14 cellular contexts compared by ENCODE assay signal in genomic region chr1:70483342-70483741, GRCh38.
DNase-seq lines count a peak whose midpoint lies in the region; ATAC-seq and TF ChIP-seq lines count a peak whose summit lies in the region.
"Had no signal": no experiment of that assay in that cellular context is flagged by ENCODE, and none has a peak within 500 bp of the region (broad histone marks: within the 10 kb centered on the region; RNA-seq: fewer than 3 reads in every experiment).

No MANE protein-coding gene starts in this region.

- no peaks in the 10 kb centered on the region for H3K27me3 Mint-ChIP-seq in GM23338 (ENCODE audit: insufficient read depth, low read depth, poor library complexity)

- peak overlapping the region; percentile 81 for H2AFZ ChIP-seq in GM23338

- ATAC-seq in GM23338, result no peak
- ATAC-seq in SK-N-SH treated with all-trans-retinoic acid at 6 μM for 48 hours, result no peak
- ATAC-seq in HG02884 (IDR thresholded peaks at IDR 0.05; ENCODE audit: unreplicated experiment), result no peak

- DNase-seq in GM23338 (ENCODE audit: low spot score) (no peak), NCI-H82 (lab: John Stamatoyannopoulos, UW) (peak; percentile 78), NOMO-1 treated with dmso at 0.1 percent for 144 hours (lab: John Stamatoyannopoulos, UW; ENCODE audit: unreplicated experiment) (no peak)
- no peak for DNase-seq in activated T-cell treated with anti-CD3 and anti-CD28 coated beads, Interleukin-2, amount 50 U/mL, for 48 hours
- DNase-seq: ACHN; BE2C; C1 segment of cervical spinal cord; Caco-2; CD4-positive, CD25-positive, alpha-beta regulatory T cell; CD8-positive, alpha-beta memory T cell; IMR-90 had no signal

- H4K20me1 ChIP-seq in GM23338 (replicated peaks; ENCODE audit: insufficient read depth), result no peaks in the 10 kb centered on the region

- no peak overlapping the region for H3K4me3 Mint-ChIP-seq in GM23338
- H3K4me3 Mint-ChIP-seq: CD4-positive, CD25-positive, alpha-beta regulatory T cell; CD8-positive, alpha-beta memory T cell had no signal

- H3K4me2 ChIP-seq in GM23338, result no peak overlapping the region

- no peaks in the 10 kb centered on the region for H3K9me3 Mint-ChIP-seq in GM23338
- H3K9me3 Mint-ChIP-seq: CD8-positive, alpha-beta memory T cell had no signal

- H3K27ac Mint-ChIP-seq in GM23338, result no peak overlapping the region
- H3K27ac Mint-ChIP-seq: CD4-positive, CD25-positive, alpha-beta regulatory T cell; CD8-positive, alpha-beta memory T cell had no signal

- no peaks in the 10 kb centered on the region for H3F3A ChIP-seq in GM23338 (replicated peaks; ENCODE audit: low read depth)

- TF ChIP-seq CTCF in GM23338 (conservative IDR thresholded peaks at IDR 0.05; ENCODE audit: low read depth in 2 of 2), result no peak

- no peaks in the 10 kb centered on the region; the same call in 2 of the 3 replicates for H3K4me1 Mint-ChIP-seq in GM23338
- H3K4me1 Mint-ChIP-seq: CD4-positive, CD25-positive, alpha-beta regulatory T cell; CD8-positive, alpha-beta memory T cell had no signal

- no peaks in the 10 kb centered on the region for H3K36me3 ChIP-seq in GM23338 (ENCODE audit: insufficient read depth)
- H3K36me3 ChIP-seq: BE2C, HAP-1 had no signal

- no peaks in the 10 kb centered on the region for H3K9me2 ChIP-seq in GM23338 (ENCODE audit: insufficient read depth)

- H3K4me3 ChIP-seq in GM23338, result no peak overlapping the region
- H3K4me3 ChIP-seq: HAP-1 had no signal

- no peaks in the 10 kb centered on the region for H3K36me3 Mint-ChIP-seq in GM23338 (ENCODE audit: low read depth)
- H3K36me3 Mint-ChIP-seq: CD4-positive, CD25-positive, alpha-beta regulatory T cell; CD8-positive, alpha-beta memory T cell had no signal

- no peaks in the 10 kb centered on the region for H3K79me2 ChIP-seq in GM23338 (replicated peaks; ENCODE audit: insufficient read depth)

- no peaks in the 10 kb centered on the region for H3K4me1 ChIP-seq in GM23338 (ENCODE audit: insufficient read depth)
- H3K4me1 ChIP-seq: BE2C, Caco-2 had no signal

- no peak overlapping the region for H3K27ac ChIP-seq in GM23338 (ENCODE audit: low read depth)

- H3K27me3 ChIP-seq in GM23338 (ENCODE audit: insufficient read depth), result no peaks in the 10 kb centered on the region
- H3K27me3 ChIP-seq: BE2C had no signal

TF ChIP-seq in GM23338, 12 proteins besides CTCF, POLR2A, EP300 and RAD21:
- TF ChIP-seq REST (IDR thresholded peaks at IDR 0.05; ENCODE audit: unreplicated experiment), result no peak

TF ChIP-seq in SK-N-SH treated with all-trans-retinoic acid at 6 μM for 48 hours, 23 proteins besides CTCF, POLR2A, EP300 and RAD21:
- TF ChIP-seq ARNTL (CRISPR knock-in tag; IDR thresholded peaks at IDR 0.05; ENCODE audit: borderline replicate concordance, low read depth) (no peak), TCF4 (CRISPR knock-in tag; IDR thresholded peaks at IDR 0.05; ENCODE audit: borderline replicate concordance) (peak; percentile 76), SNAI2 (CRISPR knock-in tag; IDR thresholded peaks at IDR 0.05) (no peak), ZFP30 (CRISPR knock-in tag; IDR thresholded peaks at IDR 0.05) (no peak)
- TF ChIP-seq, protein P1, sequence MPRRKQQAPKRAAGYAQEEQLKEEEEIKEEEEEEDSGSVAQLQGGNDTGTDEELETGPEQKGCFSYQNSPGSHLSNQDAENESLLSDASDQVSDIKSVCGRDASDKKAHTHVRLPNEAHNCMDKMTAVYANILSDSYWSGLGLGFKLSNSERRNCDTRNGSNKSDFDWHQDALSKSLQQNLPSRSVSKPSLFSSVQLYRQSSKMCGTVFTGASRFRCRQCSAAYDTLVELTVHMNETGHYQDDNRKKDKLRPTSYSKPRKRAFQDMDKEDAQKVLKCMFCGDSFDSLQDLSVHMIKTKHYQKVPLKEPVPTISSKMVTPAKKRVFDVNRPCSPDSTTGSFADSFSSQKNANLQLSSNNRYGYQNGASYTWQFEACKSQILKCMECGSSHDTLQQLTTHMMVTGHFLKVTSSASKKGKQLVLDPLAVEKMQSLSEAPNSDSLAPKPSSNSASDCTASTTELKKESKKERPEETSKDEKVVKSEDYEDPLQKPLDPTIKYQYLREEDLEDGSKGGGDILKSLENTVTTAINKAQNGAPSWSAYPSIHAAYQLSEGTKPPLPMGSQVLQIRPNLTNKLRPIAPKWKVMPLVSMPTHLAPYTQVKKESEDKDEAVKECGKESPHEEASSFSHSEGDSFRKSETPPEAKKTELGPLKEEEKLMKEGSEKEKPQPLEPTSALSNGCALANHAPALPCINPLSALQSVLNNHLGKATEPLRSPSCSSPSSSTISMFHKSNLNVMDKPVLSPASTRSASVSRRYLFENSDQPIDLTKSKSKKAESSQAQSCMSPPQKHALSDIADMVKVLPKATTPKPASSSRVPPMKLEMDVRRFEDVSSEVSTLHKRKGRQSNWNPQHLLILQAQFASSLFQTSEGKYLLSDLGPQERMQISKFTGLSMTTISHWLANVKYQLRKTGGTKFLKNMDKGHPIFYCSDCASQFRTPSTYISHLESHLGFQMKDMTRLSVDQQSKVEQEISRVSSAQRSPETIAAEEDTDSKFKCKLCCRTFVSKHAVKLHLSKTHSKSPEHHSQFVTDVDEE (CRISPR knock-in tag; IDR thresholded peaks at IDR 0.05), result 0 out of 2 replicates have a peak, but pooled peaks have one; percentile 35
- TF ChIP-seq, protein P2, sequence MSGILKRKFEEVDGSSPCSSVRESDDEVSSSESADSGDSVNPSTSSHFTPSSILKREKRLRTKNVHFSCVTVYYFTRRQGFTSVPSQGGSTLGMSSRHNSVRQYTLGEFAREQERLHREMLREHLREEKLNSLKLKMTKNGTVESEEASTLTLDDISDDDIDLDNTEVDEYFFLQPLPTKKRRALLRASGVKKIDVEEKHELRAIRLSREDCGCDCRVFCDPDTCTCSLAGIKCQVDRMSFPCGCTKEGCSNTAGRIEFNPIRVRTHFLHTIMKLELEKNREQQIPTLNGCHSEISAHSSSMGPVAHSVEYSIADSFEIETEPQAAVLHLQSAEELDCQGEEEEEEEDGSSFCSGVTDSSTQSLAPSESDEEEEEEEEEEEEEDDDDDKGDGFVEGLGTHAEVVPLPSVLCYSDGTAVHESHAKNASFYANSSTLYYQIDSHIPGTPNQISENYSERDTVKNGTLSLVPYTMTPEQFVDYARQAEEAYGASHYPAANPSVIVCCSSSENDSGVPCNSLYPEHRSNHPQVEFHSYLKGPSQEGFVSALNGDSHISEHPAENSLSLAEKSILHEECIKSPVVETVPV (CRISPR knock-in tag; IDR thresholded peaks at IDR 0.05), result peak; percentile 7; the same call in 1 of the 2 replicates
